Comparison of ENCODE assay signal across 1 cellular context in the genomic region with DNA sequence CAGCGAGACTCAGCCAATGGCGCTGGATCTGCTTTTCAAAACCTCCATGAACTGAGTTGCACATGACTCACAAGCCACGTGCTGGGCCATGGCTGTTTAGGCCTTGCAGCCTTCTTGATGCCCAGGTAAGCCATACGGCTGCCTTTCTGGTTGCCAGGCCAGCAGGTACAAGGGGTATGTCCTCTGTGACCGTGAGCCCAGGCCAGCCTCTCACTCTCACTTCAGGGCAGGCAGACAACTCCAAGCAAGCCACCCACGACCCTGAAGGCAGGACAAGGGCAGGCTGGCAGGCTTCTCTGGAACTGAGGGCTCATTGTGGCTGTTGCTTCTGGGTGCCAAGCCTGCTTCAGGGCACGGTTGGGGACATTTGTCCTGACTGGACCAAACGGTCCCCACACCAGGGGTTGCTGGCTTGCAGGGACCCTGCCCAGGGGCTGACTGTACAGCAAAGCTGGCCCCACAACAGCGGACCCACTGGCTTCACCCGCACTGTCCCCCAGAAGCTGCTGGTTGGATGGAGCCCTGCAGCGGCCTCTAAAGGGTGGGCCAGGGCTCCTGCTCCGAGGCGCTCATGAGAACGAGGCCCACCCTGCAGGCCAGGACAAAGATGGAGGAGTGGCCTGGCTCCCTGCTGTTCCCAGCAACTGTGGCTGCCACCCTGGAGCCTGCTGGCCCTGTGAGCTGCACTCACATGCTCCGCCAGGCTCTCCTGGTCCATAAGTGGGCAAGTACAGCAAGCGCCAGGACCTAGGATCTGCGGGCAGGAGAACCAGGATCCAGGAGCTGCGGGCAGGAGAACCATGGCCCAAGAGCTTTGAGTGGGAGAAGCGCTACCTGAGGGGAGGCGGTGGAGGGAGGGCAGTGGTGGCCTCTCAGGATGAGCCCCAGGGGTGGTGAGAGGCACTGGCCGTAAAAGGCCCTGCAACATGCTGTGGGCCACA.
TF ChIP-seq lines count a peak whose summit lies in the region.

No MANE protein-coding gene starts in this region.

TF ChIP-seq in HepG2, 621 proteins besides CTCF, POLR2A, EP300 and RAD21:
- TF ChIP-seq ZFP62 (CRISPR knock-in tag; IDR thresholded peaks at IDR 0.05), result no peak
- no peak for TF ChIP-seq ZNF432 (CRISPR knock-in tag; IDR thresholded peaks at IDR 0.05; ENCODE audit: borderline replicate concordance)
- TF ChIP-seq THAP7 (CRISPR knock-in tag; IDR thresholded peaks at IDR 0.05), result no peak
- no peak for TF ChIP-seq NFKB2 (CRISPR knock-in tag; IDR thresholded peaks at IDR 0.05; ENCODE audit: borderline replicate concordance)
- TF ChIP-seq, protein P1, sequence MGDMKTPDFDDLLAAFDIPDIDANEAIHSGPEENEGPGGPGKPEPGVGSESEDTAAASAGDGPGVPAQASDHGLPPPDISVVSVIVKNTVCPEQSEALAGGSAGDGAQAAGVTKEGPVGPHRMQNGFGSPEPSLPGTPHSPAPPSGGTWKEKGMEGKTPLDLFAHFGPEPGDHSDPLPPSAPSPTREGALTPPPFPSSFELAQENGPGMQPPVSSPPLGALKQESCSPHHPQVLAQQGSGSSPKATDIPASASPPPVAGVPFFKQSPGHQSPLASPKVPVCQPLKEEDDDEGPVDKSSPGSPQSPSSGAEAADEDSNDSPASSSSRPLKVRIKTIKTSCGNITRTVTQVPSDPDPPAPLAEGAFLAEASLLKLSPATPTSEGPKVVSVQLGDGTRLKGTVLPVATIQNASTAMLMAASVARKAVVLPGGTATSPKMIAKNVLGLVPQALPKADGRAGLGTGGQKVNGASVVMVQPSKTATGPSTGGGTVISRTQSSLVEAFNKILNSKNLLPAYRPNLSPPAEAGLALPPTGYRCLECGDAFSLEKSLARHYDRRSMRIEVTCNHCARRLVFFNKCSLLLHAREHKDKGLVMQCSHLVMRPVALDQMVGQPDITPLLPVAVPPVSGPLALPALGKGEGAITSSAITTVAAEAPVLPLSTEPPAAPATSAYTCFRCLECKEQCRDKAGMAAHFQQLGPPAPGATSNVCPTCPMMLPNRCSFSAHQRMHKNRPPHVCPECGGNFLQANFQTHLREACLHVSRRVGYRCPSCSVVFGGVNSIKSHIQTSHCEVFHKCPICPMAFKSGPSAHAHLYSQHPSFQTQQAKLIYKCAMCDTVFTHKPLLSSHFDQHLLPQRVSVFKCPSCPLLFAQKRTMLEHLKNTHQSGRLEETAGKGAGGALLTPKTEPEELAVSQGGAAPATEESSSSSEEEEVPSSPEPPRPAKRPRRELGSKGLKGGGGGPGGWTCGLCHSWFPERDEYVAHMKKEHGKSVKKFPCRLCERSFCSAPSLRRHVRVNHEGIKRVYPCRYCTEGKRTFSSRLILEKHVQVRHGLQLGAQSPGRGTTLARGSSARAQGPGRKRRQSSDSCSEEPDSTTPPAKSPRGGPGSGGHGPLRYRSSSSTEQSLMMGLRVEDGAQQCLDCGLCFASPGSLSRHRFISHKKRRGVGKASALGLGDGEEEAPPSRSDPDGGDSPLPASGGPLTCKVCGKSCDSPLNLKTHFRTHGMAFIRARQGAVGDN (CRISPR knock-in tag; IDR thresholded peaks at IDR 0.05), result peak; percentile 50
- TF ChIP-seq ZNF691 (CRISPR knock-in tag; IDR thresholded peaks at IDR 0.05; ENCODE audit: borderline replicate concordance, low read depth), result no peak
